Comparison of ENCODE assay signal across 25 cellular contexts in genomic region chrX:154660506-154660905, GRCh38. TPM values are rescaled to one million over a fixed set of nuclear protein-coding genes. Genes with fewer than 3 reads are reported as not detected.
"Had no signal": no experiment of that assay in that cellular context is flagged by ENCODE, and none has a peak within 500 bp of the region (broad histone marks: within the 10 kb centered on the region; RNA-seq: fewer than 3 reads in every experiment).

No MANE protein-coding gene starts in this region.

- H3K4me1 ChIP-seq: Peyer's patch, SJCRH30 had no signal

- H2AFZ ChIP-seq: PC-9 had no signal

- ATAC-seq: HepG2, Right ventricle myocardium inferior, SK-N-SH treated with all-trans-retinoic acid at 6 μM for 48 hours had no signal

- H3K4me3 ChIP-seq: PC-9, Peyer's patch, SJCRH30 had no signal

- H3K27me3 ChIP-seq: Peyer's patch, SJCRH30 had no signal

- DNase-seq: Karpas-422, KG1, MM.1S, NCI-H1092 treated with DMSO at 0.1 percent for 48 hours, NCI-H1436, NCI-H187, NCI-H2029, NCI-H2081 treated with DMSO at 0.1 percent for 48 hours, NCI-H2171, NCI-H226, NCI-H446, NCI-H510A, NCI-H524 treated with DMSO at 0.1 percent for 48 hours, NCI-H69, NCI-H774, PC-9, Peyer's patch, SHP77 treated with DMSO at 0.1 percent for 48 hours, SJCRH30 had no signal

- H3K9me3 ChIP-seq: Peyer's patch, SJCRH30 had no signal

- H3K4me2 ChIP-seq: PC-9 had no signal

- H3K36me3 ChIP-seq: Peyer's patch, SJCRH30 had no signal

- H3K27ac ChIP-seq: PC-9, Peyer's patch, SJCRH30 had no signal

RNA-seq across cellular contexts. Expression of gene CTAG2, which starts 7.1 kb away (rescaled TPM):
- total RNA-seq: HepG2, OCI-LY7, PC-9, Peyer's patch, Right ventricle myocardium inferior, RPMI7951 had no signal
- polyA plus RNA-seq: HepG2 had no signal

RNA-seq across cellular contexts. Expression of gene CTAG1B, which starts 41.4 kb away (rescaled TPM):
- total RNA-seq: HepG2, IMR-90, OCI-LY7, PC-9, Peyer's patch, Right ventricle myocardium inferior, RPMI7951, SJCRH30 had no signal
- polyA plus RNA-seq: HepG2, IMR-90 had no signal
